In genomic region chr4:105828074-105828473, GRCh38 we compare ENCODE assay signal across 36 cellular contexts.
"Had no signal": no experiment of that assay in that cellular context is flagged by ENCODE, and none has a peak within 500 bp of the region (broad histone marks: within the 10 kb centered on the region; RNA-seq: fewer than 3 reads in every experiment).

No MANE protein-coding gene starts in this region.

- H3K4me3 ChIP-seq: MG63 had no signal

- H3K27me3 ChIP-seq: MG63 had no signal

- DNase-seq: Kasumi-1, MG63, MM.1S, MV-4-11, NCI-H1048, NCI-H1092, NCI-H1092 treated with DMSO at 0.1 percent for 48 hours, NCI-H1105, NCI-H1105 treated with DMSO at 0.1 percent for 48 hours, NCI-H1417, NCI-H1417 treated with DMSO at 0.1 percent for 48 hours, NCI-H1436, NCI-H1436 treated with DMSO at 0.1 percent for 48 hours, NCI-H146, NCI-H1694, NCI-H1694 treated with DMSO at 0.1 percent for 48 hours, NCI-H187, NCI-H187 treated with DMSO at 0.1 percent for 48 hours, NCI-H1930, NCI-H2029, NCI-H2029 treated with DMSO at 0.1 percent for 48 hours, NCI-H2081, NCI-H2081 treated with DMSO at 0.1 percent for 48 hours, NCI-H2107, NCI-H2171, NCI-H2171 treated with DMSO at 0.1 percent for 48 hours, NCI-H2227 treated with DMSO at 0.1 percent for 48 hours, NCI-H345, NCI-H446, NCI-H446 treated with DMSO at 0.1 percent for 48 hours, NCI-H510A, NCI-H510A treated with DMSO at 0.1 percent for 48 hours, NCI-H524, NCI-H524 treated with DMSO at 0.1 percent for 48 hours, NCI-H526, NCI-H526 treated with DMSO at 0.1 percent for 48 hours had no signal

- H3K36me3 ChIP-seq: MG63 had no signal

- H3K9me3 ChIP-seq: MG63 had no signal
